ENCODE assay signal across 7 cellular contexts in the genomic region with DNA sequence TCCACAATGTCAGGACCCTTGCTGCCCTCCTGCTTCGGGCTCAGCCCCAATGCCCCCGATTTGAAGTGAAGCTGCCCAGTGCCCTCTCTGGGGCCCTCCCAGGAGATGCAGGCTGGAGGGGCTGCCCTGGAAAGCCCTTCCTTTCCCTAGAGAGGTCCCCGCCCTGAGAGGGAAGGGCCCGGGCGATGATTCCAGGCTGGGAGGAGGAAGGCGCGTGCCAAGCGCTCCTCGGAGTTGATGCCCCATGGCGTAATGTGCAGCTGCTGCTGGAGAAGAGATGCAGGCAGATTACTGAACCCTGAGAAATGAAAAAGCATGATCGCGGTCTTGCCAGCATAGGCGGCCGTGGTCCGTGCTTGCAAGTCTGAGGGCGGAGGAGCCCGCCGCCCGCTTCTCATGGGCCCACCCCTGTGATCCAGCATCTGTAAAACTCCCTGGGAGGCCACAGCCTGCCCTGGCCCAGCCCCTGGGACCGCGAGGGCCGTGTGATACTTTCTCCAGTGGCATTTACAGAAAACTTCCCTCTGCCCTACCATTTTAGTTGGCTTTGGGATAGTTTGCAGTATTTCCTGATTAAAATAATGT. TPM values are rescaled to one million over a fixed set of nuclear protein-coding genes. Genes with fewer than 3 reads are reported as not detected.
DNase-seq lines count a peak whose midpoint lies in the region; ATAC-seq, FAIRE-seq and TF ChIP-seq lines count a peak whose summit lies in the region.
"Not testable (repeated sequence)": the region's sequence is repeated elsewhere in the genome, so short reads cannot be mapped to it uniquely, and the experiment has no call there.

No MANE protein-coding gene starts in this region.

- WGBS in GM12878 (ENCODE audit: insufficient coverage, insufficient replicate concordance, low lambda C conversion rate, missing lambda C conversion rate), result no CpG with 5 or more reads among the region's 22 CpGs
- WGBS in psoas muscle, 3 donors, result no CpG with 5 or more reads among the region's 22 CpGs

- H3K27ac ChIP-seq in GM12878 (ENCODE audit: control insufficient read depth, insufficient read depth); left lung; psoas muscle; upper lobe of right lung: not testable (repeated sequence)

- peak; percentile 56 for FAIRE-seq in GM18507 (lab: Jason Lieb, UNC)
- not testable (repeated sequence) for FAIRE-seq in GM12878 (lab: Jason Lieb, UNC)

- intact Hi-C loops in GM12878 (cut with micrococcal nuclease; ENCODE audit: unreplicated experiment); Right ventricle myocardium inferior (cut with DNase I); left cardiac atrium (cut with DNase I); left lung (cut with DNase I); psoas muscle (cut with DNase I); upper lobe of right lung (cut with DNase I): not testable (repeated sequence)

- TF ChIP-seq RAD21 in GM12878 (IDR thresholded peaks at IDR 0.05; ENCODE audit: insufficient read depth, low read depth, low read length), result not testable (repeated sequence)

- RAD21 ChIA-PET in GM12878 (lab: Charles Lee; ENCODE audit: unreplicated experiment), result not testable (repeated sequence)

- SMC1A ChIA-PET in GM12878 (lab: Charles Lee; ENCODE audit: uncharacterized antibody, unreplicated experiment), result not testable (repeated sequence)

- H3K4me1 ChIP-seq in GM12878 (ENCODE audit: control insufficient read depth, insufficient read depth, low read length); left lung; psoas muscle; upper lobe of right lung: not testable (repeated sequence)

- TF ChIP-seq POLR2A in GM12878 (IDR thresholded peaks at IDR 0.05; ENCODE audit: low read depth, low read length), result not testable (repeated sequence)

- peak; percentile 18 for ATAC-seq in GM12878
- peak; percentile 70 for ATAC-seq in Right ventricle myocardium inferior
- ATAC-seq in left cardiac atrium, result peak; percentile 65 to 67
- peak; percentile 47 for ATAC-seq in left lung
- peak; percentile 44 to 68 (median 52) for ATAC-seq in psoas muscle
- ATAC-seq in upper lobe of right lung, result peak; percentile 36

- BruUV-seq in GM12878 (replicated peaks; lab: Mats Ljungman, UMichigan), result not testable (repeated sequence)

- H2AFZ ChIP-seq in GM12878 (ENCODE audit: control insufficient read depth, low read depth, low read length), result not testable (repeated sequence)

- not testable (repeated sequence) for DNase-seq in GM18507 (ENCODE audit: extremely low spot score, insufficient read length, low read depth); GM12878 (ENCODE audit: low read depth, low spot score); Right ventricle myocardium inferior (ENCODE audit: missing footprints); left cardiac atrium; left lung; psoas muscle; upper lobe of right lung

- CTCF ChIA-PET in GM12878 (lab: Yijun Ruan, JAX), result not testable (repeated sequence)

- TF ChIP-seq CTCF in GM12878 (IDR thresholded peaks at IDR 0.05 in 2 of 3, conservative IDR thresholded peaks at IDR 0.05 in 1 of 3; ENCODE audit: control insufficient read depth in 2 of 3, extremely low read depth in 1 of 3, insufficient read depth in 1 of 3, low read depth in 3 of 3, low read length in 3 of 3); left lung (IDR thresholded peaks at IDR 0.05); psoas muscle (IDR thresholded peaks at IDR 0.05); upper lobe of right lung (IDR thresholded peaks at IDR 0.05): not testable (repeated sequence)

- not testable (repeated sequence) for H3K9me3 ChIP-seq in GM12878 (replicated peaks; ENCODE audit: control insufficient read depth, insufficient read depth, low read length); left lung; psoas muscle; upper lobe of right lung

- not testable (repeated sequence) for H3K36me3 ChIP-seq in GM12878 (ENCODE audit: control insufficient read depth in 2 of 2, insufficient read depth in 2 of 2, low read length in 1 of 2); left lung; psoas muscle (ENCODE audit: insufficient read depth in 1 of 2, low read depth in 1 of 2); upper lobe of right lung

- not testable (repeated sequence) for H3K79me2 ChIP-seq in GM12878 (ENCODE audit: control insufficient read depth, insufficient read depth, low read length)

- H3K4me3 ChIP-seq in GM12878, left lung, psoas muscle, upper lobe of right lung: not testable (repeated sequence)

- POLR2A ChIA-PET in GM12878 (lab: Charles Lee), result not testable (repeated sequence)

- H4K20me1 ChIP-seq in GM12878 (ENCODE audit: control insufficient read depth, insufficient read depth), result not testable (repeated sequence)

- not testable (repeated sequence) for H3K9ac ChIP-seq in GM12878 (ENCODE audit: control insufficient read depth, insufficient read depth, low read length)

- not testable (repeated sequence) for H3K27me3 ChIP-seq in GM12878 (replicated peaks in 1 of 2; ENCODE audit: control insufficient read depth in 2 of 2, insufficient read depth in 2 of 2, low read length in 1 of 2); left lung; psoas muscle (ENCODE audit: insufficient read depth in 3 of 3, low read length in 2 of 3); upper lobe of right lung

- not testable (repeated sequence) for TF ChIP-seq EP300 in GM12878 (IDR thresholded peaks at IDR 0.05; ENCODE audit: borderline replicate concordance in 1 of 2, control insufficient read depth in 1 of 2, low read depth in 2 of 2, low read length in 2 of 2)

- in situ Hi-C loops in GM12878 (cut with MboI), result not testable (repeated sequence)

- not testable (repeated sequence) for H3K4me2 ChIP-seq in GM12878 (ENCODE audit: control insufficient read depth, insufficient read depth)

RNA-seq across cellular contexts. Expression of a gene that starts 27.3 kb away (rescaled TPM):
- total RNA-seq in GM12878 (2013; cell fraction: nucleolus; rRNA removed), result 64.9 and 65.2 TPM in 2 replicates
- total RNA-seq in GM12878 (2014; rRNA removed) (9.0 and 12.2 TPM in 2 replicates), GM12878 (2014; rRNA removed; fragmentation: Illumina TruSeq; extraction: Trizol) (6.0 and 8.4 TPM in 2 replicates), GM12878 (2021) (13.5 and 20.7 TPM in 2 replicates), Right ventricle myocardium inferior (143 TPM), left cardiac atrium (10 to 100 TPM in 1 of 2 donors, 1 to 10 TPM in 1; 8.9 to 75.9 TPM), left lung (10 to 100 TPM in 1 of 2 donors, 1 to 10 TPM in 1; 8.8 to 10.8 TPM), psoas muscle (10 to 100 TPM in 2 of 4 donors, 1 to 10 TPM in 2; 6.7 to 13.8 (median 10.6) TPM), upper lobe of right lung (44.5 TPM)
- polyA plus RNA-seq in GM12878 (2011; ENCODE audit: low read depth), result 9.3 TPM
- polyA plus RNA-seq in GM12878 (2011; rRNA removed) (9.7 and 19.4 TPM in 2 replicates), GM12878 (2014; fragmentation: Illumina TruSeq; extraction: Trizol) (4.8 and 10.0 TPM in 2 replicates), GM12878 (2014; fragmentation: Nextera tagmentation; extraction: Ambion mirVana) (1 to 10 TPM; 1.5 to 2.1 TPM), GM12878 (2014; rRNA removed) (15.2 and 15.3 TPM in 2 replicates), GM12878 (2016; fragmentation: Nextera tagmentation; extraction: Ambion mirVana) (10 to 100 TPM; 12.9 to 16.7 TPM), psoas muscle (100 to 1,000 TPM in 1 of 3 donors, 10 to 100 TPM in 1, 1 to 10 TPM in 1; 8.6 to 188 (median 10.7) TPM)
- polyA plus RNA-seq in GM12878 (2011; cell fraction: cytosol; rRNA removed), result 26.0 and 27.9 TPM in 2 replicates
- 75.7 TPM in 2 replicates for polyA plus RNA-seq in GM12878 (2011; cell fraction: nucleus; rRNA removed)
- 14.9 and 17.7 TPM in 2 replicates for polyA plus RNA-seq in GM12878 (2012)
- polyA minus RNA-seq in GM12878 (2011; rRNA and poly(A)+ RNA removed), result 25.5 and 25.6 TPM in 2 replicates
- 6.0 TPM in 2 replicates for polyA minus RNA-seq in GM12878 (2011; cell fraction: cytosol; rRNA and poly(A)+ RNA removed)
- polyA minus RNA-seq in GM12878 (2011; cell fraction: nucleus; rRNA and poly(A)+ RNA removed), result 15.0 and 28.5 TPM in 2 replicates

RNA-seq across cellular contexts. Expression of a gene that starts 53.6 kb away (rescaled TPM):
- 13.6 and 16.5 TPM in 2 replicates for total RNA-seq in GM12878 (2013; cell fraction: nucleolus; rRNA removed)
- total RNA-seq in GM12878 (2014; rRNA removed) (8.6 and 9.4 TPM in 2 replicates), GM12878 (2014; rRNA removed; fragmentation: Illumina TruSeq; extraction: Trizol) (0.72 and 1.2 TPM in 2 replicates), GM12878 (2021) (2.5 and 2.8 TPM in 2 replicates), Right ventricle myocardium inferior (8.1 TPM), left cardiac atrium (1 to 10 TPM; 1.2 to 7.0 TPM), left lung (1 to 10 TPM; 3.9 to 6.7 TPM), psoas muscle (1 to 10 TPM in 3 of 4 donors, under 1 TPM in 1; 0.56 to 3.2 (median 2.8) TPM), upper lobe of right lung (9.9 TPM)
- 1.8 TPM for polyA plus RNA-seq in GM12878 (2011; ENCODE audit: low read depth)
- polyA plus RNA-seq in GM12878 (2011; rRNA removed) (2.6 and 5.2 TPM in 2 replicates), GM12878 (2014; fragmentation: Illumina TruSeq; extraction: Trizol) (2.1 TPM in 2 replicates), GM12878 (2014; fragmentation: Nextera tagmentation; extraction: Ambion mirVana) (under 1 TPM; 0.03 to 0.09 TPM), GM12878 (2014; rRNA removed) (4.2 and 5.5 TPM in 2 replicates), GM12878 (2016; fragmentation: Nextera tagmentation; extraction: Ambion mirVana) (1 to 10 TPM; 1.8 to 1.9 TPM), psoas muscle (1 to 10 TPM; 2.2 to 8.8 (median 3.0) TPM)
- 3.2 and 3.4 TPM in 2 replicates for polyA plus RNA-seq in GM12878 (2011; cell fraction: cytosol; rRNA removed)
- polyA plus RNA-seq in GM12878 (2011; cell fraction: nucleus; rRNA removed), result 14.6 and 18.6 TPM in 2 replicates
- 2.5 and 4.8 TPM in 2 replicates for polyA plus RNA-seq in GM12878 (2012)
- polyA minus RNA-seq in GM12878 (2011; rRNA and poly(A)+ RNA removed), result 0.59 and 2.9 TPM in 2 replicates
- 0.73 and 1.6 TPM in 2 replicates for polyA minus RNA-seq in GM12878 (2011; cell fraction: cytosol; rRNA and poly(A)+ RNA removed)
- 8.2 and 13.1 TPM in 2 replicates for polyA minus RNA-seq in GM12878 (2011; cell fraction: nucleus; rRNA and poly(A)+ RNA removed)

Comparison
In these comparisons a context has a peak if more than half of its experiments do, and no peak if none do; other contexts are left out.
1. ATAC-seq: peak in every context shown above with its lines; median percentile 70 in Right ventricle myocardium inferior; 66 in left cardiac atrium; 52 in psoas muscle; 47 in left lung; 36 in upper lobe of right lung; 18 in GM12878.